11 cellular contexts compared by ENCODE assay signal in the genomic region with DNA sequence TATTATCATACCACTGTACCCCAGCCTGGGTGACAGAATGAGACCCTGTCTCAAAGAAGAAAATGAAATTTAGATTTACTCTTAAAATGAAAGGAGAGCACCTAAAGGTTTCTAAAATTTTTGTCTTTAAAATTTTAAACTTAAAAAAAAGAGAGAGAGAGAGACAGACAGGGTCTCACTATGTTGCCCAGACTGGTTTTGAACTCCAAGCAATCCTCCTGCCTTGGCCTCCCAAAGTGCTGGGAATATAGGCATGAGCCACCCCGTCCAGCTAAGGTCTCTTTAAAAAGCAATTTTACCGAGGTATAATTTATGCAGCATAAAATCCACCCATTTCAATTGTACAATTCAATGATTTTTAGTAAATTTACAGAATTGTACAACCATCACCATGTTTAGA. TPM values are rescaled to one million over a fixed set of nuclear protein-coding genes. Genes with fewer than 3 reads are reported as not detected.
DNase-seq lines count a peak whose midpoint lies in the region; ATAC-seq and TF ChIP-seq lines count a peak whose summit lies in the region.
"Had no signal": no experiment of that assay in that cellular context is flagged by ENCODE, and none has a peak within 500 bp of the region (broad histone marks: within the 10 kb centered on the region; RNA-seq: fewer than 3 reads in every experiment).

No MANE protein-coding gene starts in this region.

- H3K36me3 ChIP-seq in ACC112 (ENCODE audit: insufficient read depth, low read length) (no peaks in the 10 kb centered on the region), HCT116 (ENCODE audit: control insufficient read depth in 1 of 2, insufficient read depth in 2 of 2, low read length in 2 of 2) (no peaks in the 10 kb centered on the region), adrenal gland (replicated peaks in 1 of 2) (no peaks in the 10 kb centered on the region), MM.1S (replicated peaks; ENCODE audit: insufficient read depth, low read length) (no peaks in the 10 kb centered on the region)
- H3K36me3 ChIP-seq: esophagus muscularis mucosa, prostate gland had no signal

- BruUV-seq in HCT116 (replicated peaks; lab: Mats Ljungman, UMichigan) = no TSS peak

- no peak overlapping the region for H3K4me3 ChIP-seq in ACC112 (ENCODE audit: low read depth, low read length)
- H3K4me3 ChIP-seq in HCT116 (replicated peaks in 1 of 2; ENCODE audit: low read depth in 1 of 2, low read length in 2 of 2) = no peak overlapping the region
- H3K4me3 ChIP-seq in adrenal gland = no peak overlapping the region
- H3K4me3 ChIP-seq in MM.1S (ENCODE audit: low read length) = no peak overlapping the region
- H3K4me3 ChIP-seq: esophagus muscularis mucosa, prostate gland had no signal

- H3K27me3 Mint-ChIP-seq in natural killer cell (ENCODE audit: low read depth in 2 of 2) = no peaks in the 10 kb centered on the region

- no peaks in the 10 kb centered on the region for H3K36me3 Mint-ChIP-seq in natural killer cell

- peak overlapping the region; percentile 65 to 88 for H3K27ac Mint-ChIP-seq in natural killer cell

- H2AFZ ChIP-seq in ACC112 (ENCODE audit: low read length, unreplicated experiment) (no peak overlapping the region), HCT116 (ENCODE audit: low read depth, low read length, poor library complexity, severe bottlenecking) (no peak overlapping the region), MM.1S (ENCODE audit: low read length) (no peak overlapping the region)

- no peaks in the 10 kb centered on the region for H3K9me3 ChIP-seq in HCT116 (ENCODE audit: control insufficient read depth in 1 of 2, insufficient read depth in 1 of 2, low read depth in 1 of 2, low read length in 2 of 2)
- no peaks in the 10 kb centered on the region for H3K9me3 ChIP-seq in adrenal gland (replicated peaks in 1 of 3)
- no peaks in the 10 kb centered on the region for H3K9me3 ChIP-seq in MM.1S (replicated peaks; ENCODE audit: insufficient read depth, low read length)
- H3K9me3 ChIP-seq: esophagus muscularis mucosa, prostate gland had no signal

- RAD21 ChIA-PET in HCT116 (lab: Charles Lee; ENCODE audit: low non-redundant PET in 1 of 2, low total read pairs in 2 of 2, uncharacterized antibody in 2 of 2, unreplicated experiment in 2 of 2) = no interaction called here

- POLR2A ChIA-PET in HCT116 (lab: Charles Lee) = no interaction called here

- H3F3A ChIP-seq in MM.1S (ENCODE audit: insufficient read depth, low read length) = peaks cover 5% of the 10 kb centered on the region

- intact Hi-C loops in HCT116 (cut with micrococcal nuclease) = no loop called here
- intact Hi-C loops in adrenal gland (cut with DNase I) = no loop called here
- intact Hi-C loops in natural killer cell (cut with micrococcal nuclease) = no loop called here

- H3K9me3 Mint-ChIP-seq in natural killer cell = no peaks in the 10 kb centered on the region

- TF ChIP-seq POLR2A in HCT116 (IDR thresholded peaks at IDR 0.05; ENCODE audit: borderline replicate concordance, extremely low read depth, insufficient read depth, insufficient read length) (no peak), adrenal gland (IDR thresholded peaks at IDR 0.05) (no peak)

- no peaks in the 10 kb centered on the region for H3K9me2 ChIP-seq in HCT116 (ENCODE audit: insufficient read depth)
- no peaks in the 10 kb centered on the region; the same call in 1 of the 2 replicates for H3K9me2 ChIP-seq in MM.1S (replicated peaks; ENCODE audit: insufficient read depth, low read length)

- H3K27me3 ChIP-seq in ACC112 (ENCODE audit: insufficient read depth, low read length) (no peaks in the 10 kb centered on the region), HCT116 (ENCODE audit: insufficient read depth, low read length) (no peaks in the 10 kb centered on the region), adrenal gland (no peaks in the 10 kb centered on the region), MM.1S (replicated peaks; ENCODE audit: insufficient read depth, low read length) (no peaks in the 10 kb centered on the region)
- H3K27me3 ChIP-seq: esophagus muscularis mucosa had no signal

- H3K4me3 Mint-ChIP-seq in natural killer cell = peak overlapping the region; percentile 35

- DNase-seq in HCT116 (ENCODE audit: low read depth, low spot score) (no peak), adrenal gland (no peak), natural killer cell (no peak), MM.1S (no peak), occipital lobe (lab: John Stamatoyannopoulos, UW) (no peak)
- DNase-seq in activated CD4-positive, CD25-positive, alpha-beta regulatory T cell treated with anti-CD3 and anti-CD28 coated beads, Interleukin-2, amount 50 U/mL, for 72 hours = no peak
- DNase-seq: stimulated activated CD8-positive, alpha-beta memory T cell treated with anti-CD3 and anti-CD28 coated beads, Interleukin-4, amount 100 ng/mL, for 48 hours had no signal

- peaks cover 39 to 45% of the 10 kb centered on the region in 2 donors for H3K4me1 Mint-ChIP-seq in natural killer cell

- H4K20me1 ChIP-seq in HCT116 (ENCODE audit: insufficient read depth) = no peaks in the 10 kb centered on the region
- no peaks in the 10 kb centered on the region for H4K20me1 ChIP-seq in MM.1S (ENCODE audit: insufficient read depth, low read length)

- CTCF ChIA-PET in HCT116 (lab: Charles Lee) = no interaction called here

- H3K79me2 ChIP-seq in ACC112 (ENCODE audit: control insufficient read depth, insufficient read depth, low read length, unreplicated experiment) (peaks cover 90% of the 10 kb centered on the region), HCT116 (ENCODE audit: insufficient read depth, low read length) (peaks cover 96% of the 10 kb centered on the region), MM.1S (ENCODE audit: low read length) (peaks cover 96% of the 10 kb centered on the region)

- WGBS in adrenal gland, 4 donors = 79 to 87% (median 85%) methylated on average over 2 of the region's 2 CpGs

- no peak overlapping the region for H3K9ac ChIP-seq in HCT116 (ENCODE audit: low read length)
- no peak overlapping the region for H3K9ac ChIP-seq in MM.1S (ENCODE audit: low read length)

- H3K4me2 ChIP-seq in HCT116 (ENCODE audit: low read length) (peak overlapping the region; percentile 17; the same call in 1 of the 2 replicates), MM.1S (ENCODE audit: low read depth, low read length) (no peak overlapping the region)

- ATAC-seq in HCT116 (no peak), natural killer cell (no peak), GM19324 (IDR thresholded peaks at IDR 0.05; ENCODE audit: low FRiP score, unreplicated experiment) (no peak)

- peaks cover 58% of the 10 kb centered on the region for H3K4me1 ChIP-seq in ACC112 (ENCODE audit: control insufficient read depth, insufficient read depth, low read length, unreplicated experiment)
- peaks cover 22 to 53% of the 10 kb centered on the region in 2 experiments for H3K4me1 ChIP-seq in HCT116 (ENCODE audit: control insufficient read depth in 1 of 2, insufficient read depth in 2 of 2, low read length in 2 of 2)
- peaks cover 25 to 28% of the 10 kb centered on the region in 2 donors for H3K4me1 ChIP-seq in adrenal gland (replicated peaks in 1 of 2)
- peaks cover 20% of the 10 kb centered on the region for H3K4me1 ChIP-seq in MM.1S (ENCODE audit: low read length)

- H3K27ac ChIP-seq in ACC112 (ENCODE audit: low read depth, low read length) = peak overlapping the region; percentile 99
- H3K27ac ChIP-seq in HCT116 (ENCODE audit: low read depth, low read length) = no peak overlapping the region; the same call in 1 of the 2 replicates
- peak overlapping the region in 3 of 5 donors; percentile 7 to 69 (median 66) for H3K27ac ChIP-seq in adrenal gland
- H3K27ac ChIP-seq in MM.1S (ENCODE audit: low read length) = no peak overlapping the region
- H3K27ac ChIP-seq: prostate gland had no signal

- TF ChIP-seq RAD21 in HCT116 (IDR thresholded peaks at IDR 0.05; ENCODE audit: low read depth) = no peak

- TF ChIP-seq CTCF in HCT116 (IDR thresholded peaks at IDR 0.05 in 2 of 3, conservative IDR thresholded peaks at IDR 0.05 in 1 of 3; ENCODE audit: borderline replicate concordance in 1 of 3, insufficient read depth in 1 of 3, low read depth in 2 of 3, low read length in 2 of 3) = no peak
- no peak for TF ChIP-seq CTCF in adrenal gland (IDR thresholded peaks at IDR 0.05)
- TF ChIP-seq CTCF in natural killer cell (IDR thresholded peaks at IDR 0.05) = no peak
- no peak for TF ChIP-seq CTCF in MM.1S (IDR thresholded peaks at IDR 0.05; ENCODE audit: low read length)

TF ChIP-seq in HCT116, 20 proteins besides CTCF, POLR2A, EP300 and RAD21 (continues in another document):
- TF ChIP-seq EGR1 (IDR thresholded peaks at IDR 0.05; ENCODE audit: low read depth) (no peak), YY1 (IDR thresholded peaks at IDR 0.05; ENCODE audit: extremely low read depth, insufficient replicate concordance, low read depth, low read length) (no peak), TCF7L2 (IDR thresholded peaks at IDR 0.05; ENCODE audit: borderline replicate concordance, extremely low read depth, insufficient read depth, insufficient read length) (no peak), EZH2phosphoT487 (IDR thresholded peaks at IDR 0.05; ENCODE audit: borderline replicate concordance) (no peak), SIN3A (IDR thresholded peaks at IDR 0.05; ENCODE audit: low read depth) (no peak), SP1 (IDR thresholded peaks at IDR 0.05; ENCODE audit: low read depth) (no peak), CBX3 (IDR thresholded peaks at IDR 0.05; ENCODE audit: low read depth) (no peak)
- TF ChIP-seq, protein P1, sequence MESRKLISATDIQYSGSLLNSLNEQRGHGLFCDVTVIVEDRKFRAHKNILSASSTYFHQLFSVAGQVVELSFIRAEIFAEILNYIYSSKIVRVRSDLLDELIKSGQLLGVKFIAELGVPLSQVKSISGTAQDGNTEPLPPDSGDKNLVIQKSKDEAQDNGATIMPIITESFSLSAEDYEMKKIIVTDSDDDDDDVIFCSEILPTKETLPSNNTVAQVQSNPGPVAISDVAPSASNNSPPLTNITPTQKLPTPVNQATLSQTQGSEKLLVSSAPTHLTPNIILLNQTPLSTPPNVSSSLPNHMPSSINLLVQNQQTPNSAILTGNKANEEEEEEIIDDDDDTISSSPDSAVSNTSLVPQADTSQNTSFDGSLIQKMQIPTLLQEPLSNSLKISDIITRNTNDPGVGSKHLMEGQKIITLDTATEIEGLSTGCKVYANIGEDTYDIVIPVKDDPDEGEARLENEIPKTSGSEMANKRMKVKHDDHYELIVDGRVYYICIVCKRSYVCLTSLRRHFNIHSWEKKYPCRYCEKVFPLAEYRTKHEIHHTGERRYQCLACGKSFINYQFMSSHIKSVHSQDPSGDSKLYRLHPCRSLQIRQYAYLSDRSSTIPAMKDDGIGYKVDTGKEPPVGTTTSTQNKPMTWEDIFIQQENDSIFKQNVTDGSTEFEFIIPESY (IDR thresholded peaks at IDR 0.05; ENCODE audit: extremely low read depth, insufficient replicate concordance, low read length) = no peak

RNA-seq across cellular contexts. Expression of a gene that starts 33.2 kb away (rescaled TPM):
- total RNA-seq in HCT116 (2021; ENCODE audit: unreplicated experiment) (51.9 TPM), adrenal gland (10 to 100 TPM; 59.5 to 84.1 (median 71.7) TPM), natural killer cell (100 to 1,000 TPM in 1 of 3 donors, 10 to 100 TPM in 2; 91.2 to 101 (median 92.3) TPM), occipital lobe (21.7 TPM)
- 32.0 and 35.1 TPM in 2 replicates for polyA plus RNA-seq in HCT116 (2012)
- 10 to 100 TPM; 18.2 to 62.8 (median 30.7) TPM for polyA plus RNA-seq in adrenal gland

Comparison
In these comparisons a context has a peak if more than half of its experiments do, and no peak if none do; other contexts are left out.
1. H3K27ac ChIP-seq: peak in ACC112 (single experiment) and adrenal gland (3 of 5); none in HCT116 (single experiment) and MM.1S (single experiment).